ENCODE assay signal across 8 cellular contexts in genomic region chr18:13726972-13727331, GRCh38. TPM values are rescaled to one million over a fixed set of nuclear protein-coding genes. Genes with fewer than 3 reads are reported as not detected.
DNase-seq lines count a peak whose midpoint lies in the region; TF ChIP-seq lines count a peak whose summit lies in the region.

No MANE protein-coding gene starts in this region.

- H3K27ac ChIP-seq in cardiac muscle cell = peak overlapping the region; percentile 94

- peak; percentile 1 for DNase-seq in GM12864 (ENCODE audit: low read depth)
- DNase-seq in HAP-1 (ENCODE audit: low spot score in 2 of 2) = peak in 1 of 2 experiments; percentile 55
- peak; percentile 48 for DNase-seq in NAMALWA (ENCODE audit: low spot score)
- peak; percentile 21 for DNase-seq in activated gamma-delta T cell treated with Interleukin-2 at 50 U/mL for 16 hours
- peak; percentile 64 to 75 for DNase-seq in cardiac muscle cell (ENCODE audit: low read depth in 1 of 2, low spot score in 1 of 2)
- peak; percentile 90 for DNase-seq in posterior vena cava (ENCODE audit: low spot score)
- DNase-seq in NCI-H1694 (lab: John Stamatoyannopoulos, UW) = no peak
- DNase-seq in OCI-M2 (lab: John Stamatoyannopoulos, UW; ENCODE audit: unreplicated experiment) = no peak

- H3K4me1 ChIP-seq in HAP-1 (peaks cover 10% of the 10 kb centered on the region), cardiac muscle cell (ENCODE audit: low read depth) (peaks cover 10% of the 10 kb centered on the region)

- intact Hi-C loops in posterior vena cava (cut with DNase I) = loop anchor here in 1 of 2 donors (5.0 to 10.0 kb wide), 2 partner anchors 182 to 510 kb away; partner anchors contain the start of gene LDLRAD4

- in situ Hi-C loops in HAP-1 (cut with MboI; ENCODE audit: low sequenced_read_pairs) = no loop called here

- H3K27me3 ChIP-seq in HAP-1 (ENCODE audit: low read depth) (no peaks in the 10 kb centered on the region), cardiac muscle cell (no peaks in the 10 kb centered on the region)

- no peaks in the 10 kb centered on the region for H3K9me3 ChIP-seq in HAP-1
- no peaks in the 10 kb centered on the region for H3K9me3 ChIP-seq in cardiac muscle cell (ENCODE audit: low read depth)

- peak overlapping the region; percentile 89 for H3K4me3 ChIP-seq in GM12864 (ENCODE audit: low read depth, low read length)
- peak overlapping the region; percentile 87 for H3K4me3 ChIP-seq in HAP-1
- H3K4me3 ChIP-seq in cardiac muscle cell = peak overlapping the region; percentile 80

- peaks cover 8% of the 10 kb centered on the region; the same call in 1 of the 2 replicates for H3K36me3 ChIP-seq in HAP-1 (replicated peaks)
- H3K36me3 ChIP-seq in cardiac muscle cell = no peaks in the 10 kb centered on the region

- no peak for TF ChIP-seq CTCF in GM12864 (IDR thresholded peaks at IDR 0.05; ENCODE audit: low read depth, low read length, missing control alignments)
- TF ChIP-seq CTCF in cardiac muscle cell (IDR thresholded peaks at IDR 0.05; ENCODE audit: low read depth, low read length) = no peak

RNA-seq across cellular contexts. Expression of gene RNMT, which starts 0.5 kb away (rescaled TPM):
- 28.1 and 36.5 TPM in 2 replicates for total RNA-seq in cardiac muscle cell
- polyA plus RNA-seq in cardiac muscle cell = 48.1 and 53.0 TPM in 2 replicates
- total RNA-seq in posterior vena cava = 10 to 100 TPM; 28.8 to 33.3 TPM

RNA-seq across cellular contexts. Expression of gene FAM210A, which starts 0.6 kb away (rescaled TPM):
- total RNA-seq in cardiac muscle cell (20.6 and 26.9 TPM in 2 replicates), posterior vena cava (10 to 100 TPM; 12.9 to 18.4 TPM)
- polyA plus RNA-seq in cardiac muscle cell = 20.0 and 23.9 TPM in 2 replicates

Comparison
In these comparisons a context has a peak if more than half of its experiments do, and no peak if none do; other contexts are left out.
1. DNase-seq: peak in GM12864 (single experiment), NAMALWA (single experiment), activated gamma-delta T cell treated with Interleukin-2 at 50 U/mL for 16 hours (single experiment), cardiac muscle cell (2 of 2) and posterior vena cava (single experiment); none in NCI-H1694 (single experiment) and OCI-M2 (single experiment).
2. Peak in every context shown above with its lines, with median percentiles within 50 percentile points of each other: H3K4me3 ChIP-seq.